In genomic region chr7:2843191-2843685, GRCh38 we compare ENCODE assay signal across 8 cellular contexts. TPM values are rescaled to one million over a fixed set of nuclear protein-coding genes. Genes with fewer than 3 reads are reported as not detected.
DNase-seq lines count a peak whose midpoint lies in the region; ATAC-seq and TF ChIP-seq lines count a peak whose summit lies in the region.

No MANE protein-coding gene starts in this region.

- POLR2A ChIA-PET in BJ (lab: Charles Lee), result no interaction called here

- peaks cover 4% of the 10 kb centered on the region; the same call in 1 of the 2 replicates for H3K9me3 ChIP-seq in MG63

- peaks cover 22 to 30% of the 10 kb centered on the region in 2 donors for H3K4me1 Mint-ChIP-seq in effector memory CD8-positive, alpha-beta T cell (ENCODE audit: low read depth in 2 of 2)
- H3K4me1 Mint-ChIP-seq in nephron, result peaks cover 36% of the 10 kb centered on the region

- H3K36me3 ChIP-seq in BJ (ENCODE audit: control insufficient read depth, insufficient read depth, low read length) (no peaks in the 10 kb centered on the region), MG63 (peaks cover 25% of the 10 kb centered on the region)

- H3K4me3 Mint-ChIP-seq in effector memory CD8-positive, alpha-beta T cell, result peak overlapping the region; percentile 83 to 85
- H3K4me3 Mint-ChIP-seq in nephron, result peak overlapping the region; percentile 83 to 91 (median 86)

- H3K27ac Mint-ChIP-seq in effector memory CD8-positive, alpha-beta T cell, result peak overlapping the region; percentile 77 to 84
- peak overlapping the region in 2 of 3 experiments; percentile 51 to 66 for H3K27ac Mint-ChIP-seq in nephron

- peaks cover 12% of the 10 kb centered on the region for H3K36me3 Mint-ChIP-seq in effector memory CD8-positive, alpha-beta T cell (ENCODE audit: insufficient read depth)
- H3K36me3 Mint-ChIP-seq in nephron (ENCODE audit: low read depth), result peaks cover 39% of the 10 kb centered on the region

- H3K27me3 ChIP-seq in BJ (ENCODE audit: control insufficient read depth, insufficient read depth, low read length), result no peaks in the 10 kb centered on the region
- H3K27me3 ChIP-seq in MG63, result no peaks in the 10 kb centered on the region

- no peaks in the 10 kb centered on the region for H3K9me3 Mint-ChIP-seq in effector memory CD8-positive, alpha-beta T cell
- peaks cover 9% of the 10 kb centered on the region for H3K9me3 Mint-ChIP-seq in nephron

- ATAC-seq in effector memory CD8-positive, alpha-beta T cell (replicated peaks), result no peak
- no peak for ATAC-seq in GM19452 (IDR thresholded peaks at IDR 0.05; ENCODE audit: unreplicated experiment)

- TF ChIP-seq CTCF in BJ (IDR thresholded peaks at IDR 0.05; ENCODE audit: insufficient read depth, low read depth, low read length), result no peak
- TF ChIP-seq CTCF in nephron (IDR thresholded peaks at IDR 0.05; ENCODE audit: unreplicated experiment in 3 of 3), result no peak

- CTCF ChIA-PET in BJ (lab: Yijun Ruan, JAX), result no interaction called here

- H3K27me3 Mint-ChIP-seq in effector memory CD8-positive, alpha-beta T cell, result no peaks in the 10 kb centered on the region
- H3K27me3 Mint-ChIP-seq in nephron (ENCODE audit: low read depth), result no peaks in the 10 kb centered on the region

- DNase-seq in BJ (ENCODE audit: low read depth) (no peak), MG63 (peak; percentile 16), dedifferentiated amniotic fluid mesenchymal stem cell (ENCODE audit: extremely low spot score) (no peak), midbrain (lab: John Stamatoyannopoulos, UW) (no peak), NCI-H2171 (lab: John Stamatoyannopoulos, UW) (no peak)
- no peak for DNase-seq in effector memory CD8-positive, alpha-beta T cell

- peak overlapping the region; percentile 63 for H3K4me3 ChIP-seq in BJ (ENCODE audit: low read depth, low read length)
- H3K4me3 ChIP-seq in MG63, result peak overlapping the region; percentile 57

RNA-seq across cellular contexts. Expression of gene GNA12, which starts 0.9 kb away (rescaled TPM):
- polyA plus RNA-seq in BJ (2011; rRNA removed), result 73.0 and 95.3 TPM in 2 replicates
- polyA minus RNA-seq in BJ (2011; rRNA and poly(A)+ RNA removed), result 60.4 and 66.8 TPM in 2 replicates
- total RNA-seq in MG63 (2014; rRNA removed; shearing (Covaris generic); ENCODE audit: low replicate concordance), result 23.1 and 49.1 TPM in 2 replicates
